In genomic region chr4:80202784-80203553, GRCh38 we compare ENCODE assay signal across 8 cellular contexts. TPM values are rescaled to one million over a fixed set of nuclear protein-coding genes. Genes with fewer than 3 reads are reported as not detected.
DNase-seq lines count a peak whose midpoint lies in the region; ATAC-seq and TF ChIP-seq lines count a peak whose summit lies in the region.

No MANE protein-coding gene starts in this region.

- DNase-seq in NCI-H510A treated with DMSO at 0.1 percent for 48 hours (lab: John Stamatoyannopoulos, UW) (peak; percentile 26), NCI-H510A (lab: John Stamatoyannopoulos, UW) (no peak), Peyer's patch (peak; percentile 57 to 80 (median 59)), hepatic stellate cell (ENCODE audit: low spot score) (peak; percentile 50), smooth muscle cell (lab: John Stamatoyannopoulos, UW; ENCODE audit: unreplicated experiment) (no peak), DMS79 treated with DMSO at 0.1 percent for 48 hours (lab: John Stamatoyannopoulos, UW) (no peak)
- DNase-seq in activated naive CD8-positive, alpha-beta T cell treated with anti-CD3 and anti-CD28 coated beads for 36 hours: peak; percentile 49

- H3K27me3 Mint-ChIP-seq in activated naive CD8-positive, alpha-beta T cell treated with anti-CD3 and anti-CD28 coated beads for 36 hours: peaks cover 43% of the 10 kb centered on the region

- peak overlapping the region; percentile 79 for H3K4me3 Mint-ChIP-seq in activated naive CD8-positive, alpha-beta T cell treated with anti-CD3 and anti-CD28 coated beads for 36 hours

- H3K9me3 ChIP-seq in Peyer's patch (no peaks in the 10 kb centered on the region), smooth muscle cell (replicated peaks; ENCODE audit: low read depth) (no peaks in the 10 kb centered on the region)

- H3K36me3 ChIP-seq in Peyer's patch (no peaks in the 10 kb centered on the region), smooth muscle cell (ENCODE audit: low read depth) (no peaks in the 10 kb centered on the region)

- no peak for TF ChIP-seq POLR2A in Peyer's patch (IDR thresholded peaks at IDR 0.05)

- H3K9me3 Mint-ChIP-seq in activated naive CD8-positive, alpha-beta T cell treated with anti-CD3 and anti-CD28 coated beads for 36 hours: no peaks in the 10 kb centered on the region

- H4K20me1 ChIP-seq in smooth muscle cell (ENCODE audit: low read depth): no peaks in the 10 kb centered on the region

- WGBS in smooth muscle cell (ENCODE audit: low lambda C conversion rate): 2% methylated on average over 46 of the region's 81 CpGs

- TF ChIP-seq CTCF in Peyer's patch (IDR thresholded peaks at IDR 0.05): peak in 1 of 6 experiments; percentile 16
- no peak for TF ChIP-seq CTCF in smooth muscle cell (IDR thresholded peaks at IDR 0.05; ENCODE audit: borderline replicate concordance, insufficient read depth, poor library complexity, severe bottlenecking)

- H3K9ac ChIP-seq in smooth muscle cell (ENCODE audit: low read depth): no peak overlapping the region

- H3K4me3 ChIP-seq in Peyer's patch (peak overlapping the region; percentile 57 to 78 (median 69)), smooth muscle cell (peak overlapping the region; percentile 47)

- peak overlapping the region; percentile 80 for H3K4me2 ChIP-seq in smooth muscle cell

- H3K4me1 Mint-ChIP-seq in activated naive CD8-positive, alpha-beta T cell treated with anti-CD3 and anti-CD28 coated beads for 36 hours: peaks cover 18% of the 10 kb centered on the region

- H3K27ac Mint-ChIP-seq in activated naive CD8-positive, alpha-beta T cell treated with anti-CD3 and anti-CD28 coated beads for 36 hours: peak overlapping the region; percentile 71

- no peaks in the 10 kb centered on the region for H3K79me2 ChIP-seq in smooth muscle cell (ENCODE audit: low read depth)

- ATAC-seq in HG02970 (IDR thresholded peaks at IDR 0.05; ENCODE audit: low FRiP score, unreplicated experiment): peak; percentile 55

- H3K4me1 ChIP-seq in Peyer's patch (peaks cover 0 to 25% (median 3%) of the 10 kb centered on the region in 4 donors), smooth muscle cell (ENCODE audit: low read depth) (peaks cover 2% of the 10 kb centered on the region)

- H3K36me3 Mint-ChIP-seq in activated naive CD8-positive, alpha-beta T cell treated with anti-CD3 and anti-CD28 coated beads for 36 hours: peaks cover 6% of the 10 kb centered on the region

- H2AFZ ChIP-seq in smooth muscle cell (ENCODE audit: low read depth): peak overlapping the region; percentile 49

- H3K27ac ChIP-seq in Peyer's patch (peak overlapping the region; percentile 68 to 85 (median 81)), smooth muscle cell (ENCODE audit: low read depth) (no peak overlapping the region)

- peaks cover 0 to 3% of the 10 kb centered on the region in 2 donors for H3K27me3 ChIP-seq in Peyer's patch
- H3K27me3 ChIP-seq in smooth muscle cell (ENCODE audit: low read depth): peaks cover 99% of the 10 kb centered on the region

- H3F3A ChIP-seq in smooth muscle cell (ENCODE audit: low read depth): no peaks in the 10 kb centered on the region

RNA-seq across cellular contexts. Expression of gene PRDM8, which starts 5.7 kb away (rescaled TPM):
- total RNA-seq in Peyer's patch (1 to 10 TPM in 2 of 4 donors, under 1 TPM in 2; 0.35 to 5.8 (median 3.3) TPM), smooth muscle cell (0.09 and 0.36 TPM in 2 replicates)
- 1 to 10 TPM; 1.3 to 2.3 TPM for total RNA-seq in activated naive CD8-positive, alpha-beta T cell treated with anti-CD3 and anti-CD28 coated beads for 36 hours
- polyA plus RNA-seq in smooth muscle cell: 0.15 and 0.25 TPM in 2 replicates

Comparison
In these comparisons a context has a peak if more than half of its experiments do, and no peak if none do; other contexts are left out.
1. DNase-seq: peak in NCI-H510A treated with DMSO at 0.1 percent for 48 hours (single experiment), Peyer's patch (3 of 3), activated naive CD8-positive, alpha-beta T cell treated with anti-CD3 and anti-CD28 coated beads for 36 hours (single experiment) and hepatic stellate cell (single experiment); none in NCI-H510A (single experiment), smooth muscle cell (single experiment) and DMS79 treated with DMSO at 0.1 percent for 48 hours (single experiment).